ENCODE assay signal across 8 cellular contexts in the genomic region with DNA sequence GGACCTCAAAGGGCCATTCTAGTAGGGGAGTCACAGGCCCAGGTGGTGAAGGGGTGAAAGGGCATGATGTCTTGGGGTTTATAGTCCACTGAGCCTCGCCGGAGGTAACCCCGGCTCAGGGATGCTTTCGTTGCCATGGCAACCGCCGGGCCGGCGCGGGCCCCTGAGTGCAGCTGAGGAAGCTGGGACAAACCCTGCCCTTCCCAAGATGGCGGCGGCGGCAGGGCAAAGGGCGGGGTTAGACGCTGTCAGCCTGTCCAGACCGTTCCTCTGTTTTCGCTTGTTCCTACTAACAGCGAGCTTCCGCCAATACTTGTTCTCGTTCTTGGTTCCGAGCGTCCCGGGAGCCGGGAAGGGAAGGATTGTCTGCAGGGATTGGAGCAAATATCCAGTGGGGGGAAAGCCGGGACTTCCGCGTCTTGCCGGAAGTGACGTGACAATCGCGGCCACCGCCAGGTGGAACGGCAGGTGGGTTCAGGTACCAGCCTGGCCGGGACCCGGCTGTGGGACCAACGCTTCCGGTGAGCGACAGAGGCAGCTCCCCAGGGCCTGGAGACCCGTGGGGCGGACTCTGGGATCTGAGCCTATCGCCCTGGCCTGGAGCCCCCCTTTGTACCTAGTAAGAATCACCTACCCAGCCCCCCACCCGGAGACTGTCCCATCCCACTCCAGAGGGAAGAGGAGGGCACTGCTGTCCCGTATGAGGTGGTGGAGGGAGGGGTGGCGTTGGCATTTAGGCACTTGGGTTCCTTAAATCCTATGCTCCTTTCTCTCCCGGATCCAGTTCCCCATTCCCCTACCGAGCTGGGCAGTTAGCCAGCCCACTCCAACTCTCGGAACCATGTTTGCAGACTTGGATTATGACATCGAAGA. TPM values are rescaled to one million over a fixed set of nuclear protein-coding genes. Genes with fewer than 3 reads are reported as not detected.
DNase-seq lines count a peak whose midpoint lies in the region; ATAC-seq and TF ChIP-seq lines count a peak whose summit lies in the region.

A gene (plus strand): TSS at position 436 of the 873 bp plus-strand sequence. CDS start 406 bp downstream, at position 842.

- no peak for TF ChIP-seq EP300 in esophagus muscularis mucosa (IDR thresholded peaks at IDR 0.05)

- TF ChIP-seq RAD21 in IMR-90 (IDR thresholded peaks at IDR 0.05; ENCODE audit: low read length): no peak

- H3K27me3 ChIP-seq in IMR-90 (ENCODE audit: control insufficient read depth, insufficient read depth, low read length): no peaks in the 10 kb centered on the region
- H3K27me3 ChIP-seq in Panc1 (ENCODE audit: control insufficient read depth, insufficient read depth, low read length): no peaks in the 10 kb centered on the region
- peaks cover 0 to 8% (median 0%) of the 10 kb centered on the region in 4 donors for H3K27me3 ChIP-seq in esophagus muscularis mucosa
- H3K27me3 ChIP-seq in mucosa of stomach (ENCODE audit: control insufficient read depth, insufficient read depth, low read length): peaks cover 5% of the 10 kb centered on the region

- peak within 1 kb of the TSS; percentile 42; the same call in 1 of the 2 replicates for H3K56ac ChIP-seq in IMR-90 (ENCODE audit: extremely low read depth, insufficient read depth, low read length)

- peak within 1 kb of the TSS; percentile 83 for H2BK120ac ChIP-seq in IMR-90 (ENCODE audit: low read depth, low read length)

- peak within 1 kb of the TSS; percentile 92 for H2AK9ac ChIP-seq in IMR-90 (replicated peaks; ENCODE audit: low read depth, low read length, poor library complexity)

- dilution Hi-C loops in IMR-90 (cut with HindIII; ENCODE audit: low sequenced_read_pairs, unreplicated experiment): no loop called here

- H3K18ac ChIP-seq in IMR-90 (ENCODE audit: low read depth, low read length): peak within 1 kb of the TSS; percentile 88

- TF ChIP-seq POLR2A in IMR-90 (IDR thresholded peaks at IDR 0.05; ENCODE audit: low read depth, low read length): no peak
- TF ChIP-seq POLR2A in esophagus muscularis mucosa (IDR thresholded peaks at IDR 0.05; ENCODE audit: low read depth): no peak

- peaks cover 14% of the 10 kb centered on the region for H3K9me1 ChIP-seq in IMR-90 (ENCODE audit: insufficient read depth, low read length)

- WGBS in IMR-90 (ENCODE audit: extremely low coverage in 2 of 2, insufficient read length in 1 of 2), 2 experiments: 2% methylated on average over 13 of the region's 47 CpGs; no CpG with 5 or more reads in 1 of the 2 experiments
- 4% methylated on average over 26 of the region's 47 CpGs for WGBS in esophagus muscularis mucosa

- H4K8ac ChIP-seq in IMR-90 (ENCODE audit: low read depth in 2 of 2, low read length in 2 of 2): peak within 1 kb of the TSS; percentile 95 to 99

- peak within 1 kb of the TSS; percentile 84 for H3K4ac ChIP-seq in IMR-90 (ENCODE audit: low read depth, low read length)

- H2AFZ ChIP-seq in IMR-90 (replicated peaks; ENCODE audit: low read length, poor library complexity): peak within 1 kb of the TSS; percentile 95

- H2BK5ac ChIP-seq in IMR-90 (ENCODE audit: low read depth, low read length, poor library complexity, severe bottlenecking): peak within 1 kb of the TSS; percentile 76

- H4K20me1 ChIP-seq in IMR-90 (ENCODE audit: insufficient read depth, low read length): no peaks in the 10 kb centered on the region; the same call in 1 of the 2 replicates

- CTCF ChIA-PET in IMR-90 (lab: Yijun Ruan, JAX): interaction anchor here (0.7 to 1.3 kb wide), 2 partner anchors 43 to 219 kb away, joined by 3 read pairs; no protein-coding TSS in a partner anchor
- CTCF ChIA-PET in Panc1 (lab: Charles Lee): interaction anchor here (0.7 kb wide), 1 partner anchor 918 kb away, joined by 5 read pairs; no protein-coding TSS in a partner anchor

- in situ Hi-C loops in IMR-90 (cut with MboI; ENCODE audit: low sequenced_read_pairs) (loop anchor here (5.0 to 10.0 kb wide), 2 partner anchors 295 to 518 kb away; a partner anchor contains a TSS), Panc1 (cut with HindIII; ENCODE audit: low pct_unique_long_range_greater_than_20kb, low sequenced_read_pairs) (no loop called here)

- H2BK20ac ChIP-seq in IMR-90 (ENCODE audit: low read depth, low read length): peak within 1 kb of the TSS; percentile 67; the same call in 1 of the 2 replicates

- BruUV-seq in IMR-90 (replicated peaks; lab: Mats Ljungman, UMichigan) (no TSS peak), Panc1 (replicated peaks; lab: Mats Ljungman, UMichigan) (no TSS peak)

- H3K4me1 ChIP-seq in IMR-90 (ENCODE audit: control insufficient read depth, insufficient read depth, low read length) (peaks cover 5% of the 10 kb centered on the region), Panc1 (ENCODE audit: control insufficient read depth, insufficient read depth, low read length) (peaks cover 5% of the 10 kb centered on the region), esophagus muscularis mucosa (peaks cover 19 to 28% (median 23%) of the 10 kb centered on the region in 4 donors), mucosa of stomach (ENCODE audit: control insufficient read depth, insufficient read depth, low read length) (peaks cover 18% of the 10 kb centered on the region)

- peak within 1 kb of the TSS; percentile 73 for H3K4me2 ChIP-seq in IMR-90 (ENCODE audit: low read depth, low read length)

- H3K14ac ChIP-seq in IMR-90 (replicated peaks; ENCODE audit: low read depth, low read length): peak within 1 kb of the TSS; percentile 87

- H3K9ac ChIP-seq in IMR-90 (ENCODE audit: low read depth, low read length) (peak within 1 kb of the TSS; percentile 60), mucosa of stomach (ENCODE audit: low read length) (peak within 1 kb of the TSS; percentile 87)

- DNase-seq in GM04504 (ENCODE audit: low read depth) (peak; percentile 78), IMR-90 (peak; percentile 91), Panc1 (ENCODE audit: low read depth, low spot score) (peak; percentile 48), activated T-helper 1 cell treated with Interleukin-2 at 50 U/mL for 16 hours (ENCODE audit: low read depth) (peak; percentile 60), esophagus muscularis mucosa (ENCODE audit: extremely low spot score) (peak; percentile 97)
- peak; percentile 44 to 53 for DNase-seq in stimulated activated CD8-positive, alpha-beta memory T cell treated with anti-CD3 and anti-CD28 coated beads, Interleukin-4, amount 100 ng/mL, for 4 hours (ENCODE audit: low read depth in 2 of 2, low spot score in 1 of 2)

- H3K9me3 ChIP-seq in IMR-90 (ENCODE audit: control insufficient read depth, insufficient read depth, low read length) (no peaks in the 10 kb centered on the region), Panc1 (ENCODE audit: control insufficient read depth, insufficient read depth, low read depth, low read length) (no peaks in the 10 kb centered on the region), esophagus muscularis mucosa (no peaks in the 10 kb centered on the region), mucosa of stomach (ENCODE audit: control insufficient read depth, low read length) (no peaks in the 10 kb centered on the region)

- H3K23ac ChIP-seq in IMR-90 (ENCODE audit: low read depth, low read length): no peak within 1 kb of the TSS; the same call in 1 of the 2 replicates

- peaks cover 0 to 7% of the 10 kb centered on the region in 2 experiments; a peak in 2 of 4 replicates for H3K79me1 ChIP-seq in IMR-90 (ENCODE audit: low read depth in 1 of 2, low read length in 2 of 2)

- H3K27ac ChIP-seq in IMR-90 (ENCODE audit: insufficient read depth, low read length) (peak within 1 kb of the TSS; percentile 80), Panc1 (ENCODE audit: low read length) (peak within 1 kb of the TSS; percentile 78), esophagus muscularis mucosa (replicated peaks in 1 of 4) (peak within 1 kb of the TSS; percentile 81 to 90 (median 84))

- H2BK15ac ChIP-seq in IMR-90 (ENCODE audit: low read depth, low read length): peak within 1 kb of the TSS; percentile 75; the same call in 2 of the 3 replicates

- ATAC-seq in IMR-90 (ENCODE audit: low read depth) (peak; percentile 93), Panc1 (peak; percentile 95), HG03108 (IDR thresholded peaks at IDR 0.05; ENCODE audit: unreplicated experiment) (no peak)

- H4K91ac ChIP-seq in IMR-90 (ENCODE audit: insufficient read depth, low read depth, low read length): peak within 1 kb of the TSS; percentile 96

- H4K5ac ChIP-seq in IMR-90 (ENCODE audit: low read depth, low read length): peak within 1 kb of the TSS; percentile 97

- POLR2A ChIA-PET in IMR-90 (lab: Charles Lee; ENCODE audit: unreplicated experiment): no interaction called here
- POLR2A ChIA-PET in Panc1 (lab: Charles Lee): no interaction called here

- intact Hi-C loops in IMR-90 (cut with micrococcal nuclease): loop anchor here (10.0 kb wide), 1 partner anchor 648 kb away; a partner anchor contains a TSS
- intact Hi-C loops in Panc1 (cut with micrococcal nuclease; ENCODE audit: unreplicated experiment): no loop called here
- intact Hi-C loops in esophagus muscularis mucosa (cut with DNase I): loop anchor here (5.0 kb wide), 2 partner anchors 45 to 515 kb away; a partner anchor contains a TSS

- peak within 1 kb of the TSS; percentile 56 for H3K4me3 ChIP-seq in IMR-90 (ENCODE audit: insufficient read depth, low read depth, low read length)
- peak within 1 kb of the TSS; percentile 59 to 72 for H3K4me3 ChIP-seq in Panc1 (ENCODE audit: low read depth in 2 of 2, low read length in 2 of 2)
- peak within 1 kb of the TSS; percentile 62 to 84 (median 68) for H3K4me3 ChIP-seq in esophagus muscularis mucosa
- peak within 1 kb of the TSS; percentile 48 for H3K4me3 ChIP-seq in mucosa of stomach (ENCODE audit: low read length)

- H2AK5ac ChIP-seq in IMR-90 (ENCODE audit: low read depth, low read length): peak within 1 kb of the TSS; percentile 50; the same call in 1 of the 2 replicates

- TF ChIP-seq CTCF in IMR-90 (conservative IDR thresholded peaks at IDR 0.05; ENCODE audit: low read depth, low read length) (no peak), Panc1 (IDR thresholded peaks at IDR 0.05) (no peak), esophagus muscularis mucosa (IDR thresholded peaks at IDR 0.05) (no peak)

- peaks cover 3% of the 10 kb centered on the region; the same call in 1 of the 2 replicates for H3K36me3 ChIP-seq in IMR-90 (ENCODE audit: control insufficient read depth, insufficient read depth, low read length)
- H3K36me3 ChIP-seq in Panc1 (ENCODE audit: control insufficient read depth, insufficient read depth, low read length): peaks cover 2% of the 10 kb centered on the region; the same call in 1 of the 2 replicates
- H3K36me3 ChIP-seq in esophagus muscularis mucosa: peaks cover 0 to 35% (median 18%) of the 10 kb centered on the region in 4 donors
- no peaks in the 10 kb centered on the region for H3K36me3 ChIP-seq in mucosa of stomach (ENCODE audit: control insufficient read depth, insufficient read depth, low read length)

TF ChIP-seq in IMR-90, 13 proteins besides CTCF, POLR2A, EP300 and RAD21 (continues in another document):
- TF ChIP-seq BHLHE40 (IDR thresholded peaks at IDR 0.05; ENCODE audit: low read depth, low read length) (no peak), MAZ (IDR thresholded peaks at IDR 0.05; ENCODE audit: borderline replicate concordance, low read depth, low read length) (no peak)

RNA-seq across cellular contexts. Expression of the gene that starts here (rescaled TPM):
- total RNA-seq in IMR-90 (2012; rRNA removed) (14.4 and 16.5 TPM in 2 replicates), Panc1 (2021; ENCODE audit: unreplicated experiment) (21.3 TPM), esophagus muscularis mucosa (10 to 100 TPM; 23.3 to 36.1 (median 31.1) TPM)
- polyA plus RNA-seq in IMR-90 (2012; rRNA removed): 21.0 and 22.1 TPM in 2 replicates
- 21.3 and 24.6 TPM in 2 replicates for polyA plus RNA-seq in IMR-90 (2012; cell fraction: cytosol; rRNA removed)
- polyA plus RNA-seq in IMR-90 (2012; cell fraction: nucleus; rRNA removed; ENCODE audit: low replicate concordance): 95.1 and 119 TPM in 2 replicates
- 25.8 TPM for polyA plus RNA-seq in Panc1 (2012; ENCODE audit: insufficient read length)
